In the genomic region with DNA sequence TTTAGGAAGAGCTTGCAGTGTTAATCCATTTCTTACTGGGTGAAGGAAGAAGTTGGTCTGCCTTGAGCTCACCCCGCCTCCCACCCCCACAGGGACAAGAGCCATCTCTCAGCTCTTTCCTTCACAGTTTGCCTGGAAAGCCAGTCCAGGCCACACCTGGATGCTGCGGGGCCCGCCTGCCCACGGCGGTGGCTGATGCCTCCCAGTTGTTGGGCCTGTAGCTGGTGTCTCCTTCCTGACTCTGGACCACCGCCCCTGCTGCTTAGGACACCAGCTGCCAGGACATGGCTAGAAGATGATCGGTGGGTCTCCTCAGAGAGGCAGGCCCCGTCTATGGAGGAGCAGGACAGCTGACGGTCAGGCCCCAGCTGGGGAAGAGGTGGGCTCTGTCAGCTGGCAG, we compare ENCODE assay signal across 27 cellular contexts.
"Had no signal": no experiment of that assay in that cellular context is flagged by ENCODE, and none has a peak within 500 bp of the region (broad histone marks: within the 10 kb centered on the region; RNA-seq: fewer than 3 reads in every experiment).

No MANE protein-coding gene starts in this region.

- ATAC-seq: effector memory CD8-positive, alpha-beta T cell; esophagus mucosa; foreskin keratinocyte; gastrocnemius medialis; gastroesophageal sphincter; heart left ventricle had no signal

- H3K4me3 Mint-ChIP-seq: dendritic cell treated with granulocyte-macrophage colony-stimulating factor and Interleukin-4, amounts not matched to agents 40 ng/mL and 50 ng/mL, for 4 days; effector memory CD8-positive, alpha-beta T cell; endodermal cell had no signal

- H3K9me3 Mint-ChIP-seq: dendritic cell treated with granulocyte-macrophage colony-stimulating factor and Interleukin-4, amounts not matched to agents 40 ng/mL and 50 ng/mL, for 4 days; effector memory CD8-positive, alpha-beta T cell; endodermal cell had no signal

- H3K27ac Mint-ChIP-seq: dendritic cell treated with granulocyte-macrophage colony-stimulating factor and Interleukin-4, amounts not matched to agents 40 ng/mL and 50 ng/mL, for 4 days; endodermal cell had no signal

- H3K4me1 ChIP-seq: colonic mucosa, esophagus squamous epithelium, foreskin keratinocyte, gastrocnemius medialis, gastroesophageal sphincter had no signal

- H3K4me3 ChIP-seq: colonic mucosa, coronary artery, dorsolateral prefrontal cortex, esophagus muscularis mucosa, esophagus squamous epithelium, gastrocnemius medialis, gastroesophageal sphincter, heart left ventricle had no signal

- FAIRE-seq: colon, endometrium, endothelial cell of umbilical vein, frontal cortex had no signal

- H3K27me3 Mint-ChIP-seq: dendritic cell treated with granulocyte-macrophage colony-stimulating factor and Interleukin-4, amounts not matched to agents 40 ng/mL and 50 ng/mL, for 4 days; effector memory CD8-positive, alpha-beta T cell had no signal

- H3K9me3 ChIP-seq: colonic mucosa, esophagus muscularis mucosa, esophagus squamous epithelium, gastrocnemius medialis, gastroesophageal sphincter, heart left ventricle had no signal

- H3K27ac ChIP-seq: colonic mucosa, coronary artery, dorsolateral prefrontal cortex, epithelial cell of prostate, esophagus muscularis mucosa, esophagus squamous epithelium, foreskin keratinocyte, gastrocnemius medialis, gastroesophageal sphincter, heart left ventricle had no signal

- H3K36me3 ChIP-seq: colonic mucosa had no signal

- DNase-seq: colonic mucosa; cortex of kidney; dermis blood vessel endothelial cell; dorsolateral prefrontal cortex; effector CD4-positive, alpha-beta T cell; effector CD8-positive, alpha-beta T cell; effector memory CD4-positive, alpha-beta T cell; effector memory CD8-positive, alpha-beta T cell; endodermal cell; erythroblast; esophagus squamous epithelium; foreskin fibroblast; foreskin keratinocyte; foreskin melanocyte; gastrocnemius medialis; glutamatergic neuron; heart left ventricle had no signal

- H3K27me3 ChIP-seq: colonic mucosa, dorsolateral prefrontal cortex, esophagus muscularis mucosa, esophagus squamous epithelium, foreskin keratinocyte, gastrocnemius medialis, gastroesophageal sphincter, heart left ventricle had no signal
